ENCODE assay signal across 9 cellular contexts in the genomic region with DNA sequence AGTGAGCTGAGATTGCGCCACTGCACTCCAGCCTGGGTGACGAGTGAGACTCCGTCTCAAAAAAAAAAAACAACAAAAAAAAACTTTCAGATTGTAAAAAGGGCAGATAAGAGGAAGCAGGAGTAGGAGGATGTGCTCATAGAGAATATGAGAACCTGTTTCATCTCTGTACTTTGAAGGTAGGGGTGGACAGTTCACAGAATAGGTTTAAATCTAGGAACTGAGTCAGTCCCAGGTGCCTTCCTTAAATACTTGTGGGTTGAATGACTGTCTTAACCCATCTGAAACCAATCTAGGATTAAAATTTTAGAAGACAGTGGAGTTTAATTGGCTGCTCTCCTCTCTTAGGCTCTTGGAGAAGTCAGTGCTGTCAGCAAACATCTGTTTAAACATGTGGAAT. TPM values are rescaled to one million over a fixed set of nuclear protein-coding genes. Genes with fewer than 3 reads are reported as not detected.
DNase-seq lines count a peak whose midpoint lies in the region; ATAC-seq and TF ChIP-seq lines count a peak whose summit lies in the region.
"Had no signal": no experiment of that assay in that cellular context is flagged by ENCODE, and none has a peak within 500 bp of the region (broad histone marks: within the 10 kb centered on the region; RNA-seq: fewer than 3 reads in every experiment).

No MANE protein-coding gene starts in this region.

- peaks cover 48% of the 10 kb centered on the region for H3K4me1 Mint-ChIP-seq in activated T-cell treated with anti-CD3 and anti-CD28 coated beads, Interleukin-2, amount 50 U/mL, for 4 hours (ENCODE audit: low read depth)
- H3K4me1 Mint-ChIP-seq in stimulated activated effector memory CD8-positive, alpha-beta T cell treated with anti-CD3 and anti-CD28 coated beads, Interleukin-12 subunit alpha, Interleukin-12 subunit beta, amount 100 ng/mL, for 72 hours: peaks cover 35% of the 10 kb centered on the region

- TF ChIP-seq CTCF in gastroesophageal sphincter (IDR thresholded peaks at IDR 0.05): no peak

- DNase-seq in activated T-cell treated with anti-CD3 and anti-CD28 coated beads, Interleukin-2, amount 50 U/mL, for 4 hours: no peak
- DNase-seq in activated T-cell treated with anti-CD3 and anti-CD28 coated beads, Interleukin-2, amount 50 U/mL, for 1 hour: no peak
- peak; percentile 65 for DNase-seq in MV-4-11 (lab: John Stamatoyannopoulos, UW)
- no peak for DNase-seq in stimulated activated effector memory CD8-positive, alpha-beta T cell treated with anti-CD3 and anti-CD28 coated beads, Interleukin-12 subunit alpha, Interleukin-12 subunit beta, amount 100 ng/mL, for 72 hours (ENCODE audit: low spot score in 2 of 2)
- DNase-seq in 8988T: no peak
- DNase-seq in left colon: no peak
- DNase-seq: anterior cingulate cortex had no signal

- peak overlapping the region; percentile 11 for H3K4me3 Mint-ChIP-seq in activated T-cell treated with anti-CD3 and anti-CD28 coated beads, Interleukin-2, amount 50 U/mL, for 4 hours
- H3K4me3 Mint-ChIP-seq in stimulated activated effector memory CD8-positive, alpha-beta T cell treated with anti-CD3 and anti-CD28 coated beads, Interleukin-12 subunit alpha, Interleukin-12 subunit beta, amount 100 ng/mL, for 72 hours: peak overlapping the region; percentile 7

- no peaks in the 10 kb centered on the region for H3K27me3 ChIP-seq in gastroesophageal sphincter

- peaks cover 0 to 36% (median 0%) of the 10 kb centered on the region in 3 donors for H3K4me1 ChIP-seq in gastroesophageal sphincter

- peaks cover 0 to 13% (median 0%) of the 10 kb centered on the region in 3 donors for H3K9me3 ChIP-seq in gastroesophageal sphincter

- no peak overlapping the region for H3K4me3 ChIP-seq in gastroesophageal sphincter

- H3K36me3 Mint-ChIP-seq in activated T-cell treated with anti-CD3 and anti-CD28 coated beads, Interleukin-2, amount 50 U/mL, for 4 hours (ENCODE audit: insufficient read depth): peaks cover 20% of the 10 kb centered on the region
- H3K36me3 Mint-ChIP-seq in stimulated activated effector memory CD8-positive, alpha-beta T cell treated with anti-CD3 and anti-CD28 coated beads, Interleukin-12 subunit alpha, Interleukin-12 subunit beta, amount 100 ng/mL, for 72 hours: peaks cover 22% of the 10 kb centered on the region

- H3K27ac ChIP-seq in gastroesophageal sphincter: no peak overlapping the region

- TF ChIP-seq EP300 in gastroesophageal sphincter (IDR thresholded peaks at IDR 0.05): no peak

- peaks cover 0 to 8% of the 10 kb centered on the region in 2 donors for H3K36me3 ChIP-seq in gastroesophageal sphincter

- H3K9me3 Mint-ChIP-seq in activated T-cell treated with anti-CD3 and anti-CD28 coated beads, Interleukin-2, amount 50 U/mL, for 4 hours: peaks cover 15% of the 10 kb centered on the region
- H3K9me3 Mint-ChIP-seq in stimulated activated effector memory CD8-positive, alpha-beta T cell treated with anti-CD3 and anti-CD28 coated beads, Interleukin-12 subunit alpha, Interleukin-12 subunit beta, amount 100 ng/mL, for 72 hours: peaks cover 10% of the 10 kb centered on the region

- no peak overlapping the region for H3K27ac Mint-ChIP-seq in stimulated activated effector memory CD8-positive, alpha-beta T cell treated with anti-CD3 and anti-CD28 coated beads, Interleukin-12 subunit alpha, Interleukin-12 subunit beta, amount 100 ng/mL, for 72 hours

- WGBS in gastroesophageal sphincter (ENCODE audit: low coverage in 1 of 2), 2 donors: 81 to 86% methylated on average over 2 to 3 of the region's 3 CpGs

- ATAC-seq in activated T-cell treated with anti-CD3 and anti-CD28 coated beads, Interleukin-2, amount 50 U/mL, for 4 hours: peak; percentile 96
- ATAC-seq in HG02678 (IDR thresholded peaks at IDR 0.05; ENCODE audit: unreplicated experiment): peak; percentile 90
- peak; percentile 89 for ATAC-seq in stimulated activated effector memory CD8-positive, alpha-beta T cell treated with anti-CD3 and anti-CD28 coated beads, Interleukin-12 subunit alpha, Interleukin-12 subunit beta, amount 100 ng/mL, for 72 hours
- no peak for ATAC-seq in gastroesophageal sphincter
- no peak for ATAC-seq in left colon

- no peak for TF ChIP-seq POLR2A in gastroesophageal sphincter (IDR thresholded peaks at IDR 0.05)

- intact Hi-C loops in left colon (cut with DNase I, micrococcal nuclease): no loop called here

- H3K27me3 Mint-ChIP-seq in activated T-cell treated with anti-CD3 and anti-CD28 coated beads, Interleukin-2, amount 50 U/mL, for 4 hours (ENCODE audit: low read depth): no peaks in the 10 kb centered on the region

RNA-seq across cellular contexts. Expression of a gene that starts 12.4 kb away (rescaled TPM):
- total RNA-seq in activated T-cell treated with anti-CD3 and anti-CD28 coated beads, Interleukin-2, amount 50 U/mL, for 4 hours: 10 to 100 TPM; 25.7 to 28.0 (median 25.8) TPM
- 10 to 100 TPM; 34.7 to 64.4 (median 41.8) TPM for total RNA-seq in gastroesophageal sphincter
- total RNA-seq in left colon: 10 to 100 TPM; 13.8 to 16.3 TPM

RNA-seq across cellular contexts. Expression of a gene that starts 12.6 kb away (rescaled TPM):
- 10 to 100 TPM; 29.4 to 30.1 (median 29.9) TPM for total RNA-seq in activated T-cell treated with anti-CD3 and anti-CD28 coated beads, Interleukin-2, amount 50 U/mL, for 4 hours
- total RNA-seq in gastroesophageal sphincter (10 to 100 TPM; 23.4 to 46.5 (median 36.6) TPM), left colon (10 to 100 TPM; 35.9 to 41.2 TPM)

Comparison
In these comparisons a context has a peak if more than half of its experiments do, and no peak if none do; other contexts are left out.
1. ATAC-seq: peak in activated T-cell treated with anti-CD3 and anti-CD28 coated beads, Interleukin-2, amount 50 U/mL, for 4 hours (2 of 2), HG02678 (single experiment) and stimulated activated effector memory CD8-positive, alpha-beta T cell treated with anti-CD3 and anti-CD28 coated beads, Interleukin-12 subunit alpha, Interleukin-12 subunit beta, amount 100 ng/mL, for 72 hours (single experiment); none in gastroesophageal sphincter (single experiment) and left colon (single experiment).